Comparison of ENCODE assay signal across 20 cellular contexts in the genomic region with DNA sequence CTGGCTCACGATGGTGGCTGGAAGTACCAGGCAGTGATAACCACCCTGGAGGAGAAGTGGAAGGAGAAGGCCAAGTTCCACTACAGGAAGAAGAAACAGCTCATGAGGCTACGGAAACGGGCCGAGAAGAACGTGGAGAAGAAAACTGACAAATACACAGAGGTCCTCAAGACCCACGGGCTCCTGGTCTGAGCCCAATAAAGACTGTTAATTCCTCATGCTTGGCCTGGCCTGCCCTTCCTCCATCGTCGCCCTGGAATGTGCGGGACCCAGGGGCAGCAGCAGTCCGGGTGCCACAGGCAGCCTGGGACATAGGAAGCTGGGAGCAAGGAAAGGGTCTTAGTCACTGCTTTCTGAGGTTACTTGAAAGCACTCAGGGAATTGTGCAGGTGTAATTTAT. TPM values are rescaled to one million over a fixed set of nuclear protein-coding genes. Genes with fewer than 3 reads are reported as not detected.
DNase-seq lines count a peak whose midpoint lies in the region; ATAC-seq and TF ChIP-seq lines count a peak whose summit lies in the region.
"Had no signal": no experiment of that assay in that cellular context is flagged by ENCODE, and none has a peak within 500 bp of the region (broad histone marks: within the 10 kb centered on the region; RNA-seq: fewer than 3 reads in every experiment).

No MANE protein-coding gene starts in this region.

- H3K4me3 Mint-ChIP-seq in MCF 10A (ENCODE audit: unreplicated experiment): peak overlapping the region; percentile 43
- peak overlapping the region; percentile 64 for H3K4me3 Mint-ChIP-seq in T-helper 17 cell
- H3K4me3 Mint-ChIP-seq in immature natural killer cell: peak overlapping the region in 4 of 5 donors; percentile 5 to 43 (median 36)
- H3K4me3 Mint-ChIP-seq in stimulated activated naive CD8-positive, alpha-beta T cell treated with anti-CD3 and anti-CD28 coated beads, Interleukin-15, amount 100 ng/mL, for 72 hours: peak overlapping the region; percentile 0 to 19

- H3K36me3 Mint-ChIP-seq in MCF 10A (ENCODE audit: insufficient read depth, unreplicated experiment) (no peaks in the 10 kb centered on the region), T-helper 17 cell (ENCODE audit: low read depth) (peaks cover 16% of the 10 kb centered on the region), immature natural killer cell (peaks cover 26 to 67% (median 49%) of the 10 kb centered on the region in 3 donors)

- H3K36me3 ChIP-seq in breast epithelium: no peaks in the 10 kb centered on the region

- no peak overlapping the region for H3K27ac ChIP-seq in breast epithelium
- H3K27ac ChIP-seq: GM23248, hepatocyte had no signal

- H3K4me1 Mint-ChIP-seq in MCF 10A (ENCODE audit: insufficient read depth, unreplicated experiment) (peaks cover 60% of the 10 kb centered on the region), T-helper 17 cell (peaks cover 58% of the 10 kb centered on the region), immature natural killer cell (peaks cover 63 to 75% of the 10 kb centered on the region in 2 donors)
- peaks cover 80% of the 10 kb centered on the region for H3K4me1 Mint-ChIP-seq in stimulated activated naive CD8-positive, alpha-beta T cell treated with anti-CD3 and anti-CD28 coated beads, Interleukin-15, amount 100 ng/mL, for 72 hours

- ATAC-seq in T-helper 17 cell: no peak
- ATAC-seq in stimulated activated naive CD8-positive, alpha-beta T cell treated with anti-CD3 and anti-CD28 coated beads, Interleukin-15, amount 100 ng/mL, for 72 hours: no peak
- ATAC-seq in HG02571 (IDR thresholded peaks at IDR 0.05; ENCODE audit: unreplicated experiment): no peak
- ATAC-seq in GM21381 (IDR thresholded peaks at IDR 0.05; ENCODE audit: unreplicated experiment): no peak
- ATAC-seq: right cardiac atrium had no signal

- H3K4me1 ChIP-seq in breast epithelium: peaks cover 0 to 4% of the 10 kb centered on the region in 2 donors

- TF ChIP-seq POLR2A in breast epithelium (IDR thresholded peaks at IDR 0.05): no peak

- no peak overlapping the region for H3K4me3 ChIP-seq in breast epithelium
- H3K4me3 ChIP-seq: GM23248, hepatocyte had no signal

- H3K27me3 Mint-ChIP-seq in MCF 10A (ENCODE audit: insufficient read depth, unreplicated experiment) (peaks cover 7% of the 10 kb centered on the region), T-helper 17 cell (no peaks in the 10 kb centered on the region), immature natural killer cell (ENCODE audit: low read depth in 3 of 3) (no peaks in the 10 kb centered on the region)
- no peaks in the 10 kb centered on the region for H3K27me3 Mint-ChIP-seq in stimulated activated naive CD8-positive, alpha-beta T cell treated with anti-CD3 and anti-CD28 coated beads, Interleukin-15, amount 100 ng/mL, for 72 hours

- CTCF ChIA-PET in MCF 10A (lab: Yijun Ruan, JAX): interaction anchor here (1.1 to 6.1 kb wide), 28 partner anchors 9 to 299 kb away, joined by 3 to 89 read pairs (median 19); a partner anchor contains a TSS

- no peaks in the 10 kb centered on the region for H3K9me3 ChIP-seq in breast epithelium
- H3K9me3 ChIP-seq in T-helper 17 cell (ENCODE audit: control insufficient read depth, low read length, poor library complexity, severe bottlenecking): no peaks in the 10 kb centered on the region

- DNase-seq in MCF 10A (ENCODE audit: unreplicated experiment) (no peak), breast epithelium (ENCODE audit: low spot score in 2 of 2) (no peak), T-helper 17 cell (no peak), immature natural killer cell (no peak)
- DNase-seq in stimulated activated naive CD8-positive, alpha-beta T cell treated with anti-CD3 and anti-CD28 coated beads, Interleukin-15, amount 100 ng/mL, for 72 hours: no peak
- DNase-seq in activated CD4-positive, alpha-beta T cell treated with anti-CD3 and anti-CD28 coated beads, Interleukin-2, amount 50 U/mL, for 48 hours: no peak
- DNase-seq: activated CD4-positive, alpha-beta T cell treated with anti-CD3 and anti-CD28 coated beads, Interleukin-2, amount 50 U/mL, for 1 hour; GM23248; kidney glomerular epithelial cell; NCI-H1048; NCI-H748 treated with DMSO at 0.1 percent for 48 hours; occipital lobe had no signal

- intact Hi-C loops in MCF 10A (cut with micrococcal nuclease) (no loop called here), breast epithelium (cut with DNase I; ENCODE audit: low total_unique reads) (loop anchor here (5.0 kb wide), 1 partner anchor 181 kb away; no protein-coding TSS in a partner anchor)

- BruUV-seq in MCF 10A (replicated peaks; lab: Mats Ljungman, UMichigan): no TSS peak

- H3K9me3 Mint-ChIP-seq in MCF 10A (ENCODE audit: unreplicated experiment) (no peaks in the 10 kb centered on the region), immature natural killer cell (no peaks in the 10 kb centered on the region)
- no peaks in the 10 kb centered on the region for H3K9me3 Mint-ChIP-seq in stimulated activated naive CD8-positive, alpha-beta T cell treated with anti-CD3 and anti-CD28 coated beads, Interleukin-15, amount 100 ng/mL, for 72 hours

- POLR2A ChIA-PET in MCF 10A (lab: Yijun Ruan, JAX): interaction anchor here (1.9 to 8.1 kb wide), 11 partner anchors 13 to 273 kb away, joined by 7 to 271 read pairs (median 15); a partner anchor contains a TSS

- H3K27ac Mint-ChIP-seq in MCF 10A (ENCODE audit: low read depth, unreplicated experiment): no peak overlapping the region
- H3K27ac Mint-ChIP-seq in T-helper 17 cell: peak overlapping the region; percentile 87
- peak overlapping the region in 4 of 6 donors; percentile 29 to 63 (median 44) for H3K27ac Mint-ChIP-seq in immature natural killer cell
- H3K27ac Mint-ChIP-seq in stimulated activated naive CD8-positive, alpha-beta T cell treated with anti-CD3 and anti-CD28 coated beads, Interleukin-15, amount 100 ng/mL, for 72 hours: peak overlapping the region in 1 of 2 donors; percentile 1

- H3K27me3 ChIP-seq in breast epithelium: no peaks in the 10 kb centered on the region

- TF ChIP-seq CTCF in MCF 10A (IDR thresholded peaks at IDR 0.05; ENCODE audit: unreplicated experiment): no peak
- no peak for TF ChIP-seq CTCF in breast epithelium (IDR thresholded peaks at IDR 0.05)

RNA-seq across cellular contexts. Expression of a gene that starts 10.8 kb away (rescaled TPM):
- total RNA-seq in MCF 10A (2022) (0.58 and 1.1 TPM in 2 replicates), breast epithelium (under 1 TPM in 1 of 3 donors, not detected in 2; 0.59 TPM), T-helper 17 cell (not detected)
- polyA plus RNA-seq in immature natural killer cell: 10 to 100 TPM in 2 of 3 donors, 1 to 10 TPM in 1; 9.3 to 21.5 (median 13.3) TPM
- total RNA-seq: astrocyte, hepatocyte, mesenteric fat pad, occipital lobe, right cardiac atrium, subcutaneous adipose tissue had no signal
- polyA plus RNA-seq: hepatocyte, right cardiac atrium had no signal

RNA-seq across cellular contexts. Expression of a gene that starts 13.7 kb away (rescaled TPM):
- total RNA-seq in MCF 10A (2022) (10.1 and 18.0 TPM in 2 replicates), breast epithelium (10 to 100 TPM in 1 of 3 donors, 1 to 10 TPM in 2; 1.1 to 11.0 (median 3.3) TPM), T-helper 17 cell (100 to 1,000 TPM; 206 to 249 TPM)
- 100 to 1,000 TPM; 255 to 454 (median 370) TPM for polyA plus RNA-seq in immature natural killer cell

RNA-seq across cellular contexts. Expression of a gene that starts 38.2 kb away (rescaled TPM):
- total RNA-seq in MCF 10A (2022): not detected in 2 replicates
- total RNA-seq in breast epithelium: 100 to 1,000 TPM in 2 of 3 donors, under 1 TPM in 1; 0.16 to 205 (median 123) TPM
- total RNA-seq in T-helper 17 cell: not detected
- polyA plus RNA-seq in immature natural killer cell: under 1 TPM in 2 of 3 donors, not detected in 1; 0.13 to 0.25 TPM
- total RNA-seq: astrocyte, GM23248, occipital lobe had no signal
- polyA plus RNA-seq: AG04450, GM23248 had no signal

RNA-seq across cellular contexts. Expression of a gene that starts 42.6 kb away (rescaled TPM):
- not detected in 2 replicates for total RNA-seq in MCF 10A (2022)
- total RNA-seq in breast epithelium: 1 to 10 TPM in 1 of 3 donors, not detected in 2; 1.5 TPM
- total RNA-seq in T-helper 17 cell: not detected
- not detected for polyA plus RNA-seq in immature natural killer cell
- total RNA-seq: astrocyte, GM23248, hepatocyte, mesenteric fat pad, right cardiac atrium, subcutaneous adipose tissue had no signal
- polyA plus RNA-seq: AG04450, GM23248, hepatocyte, right cardiac atrium had no signal

Comparison
In these comparisons a context has a peak if more than half of its experiments do, and no peak if none do; other contexts are left out.
1. H3K4me3 Mint-ChIP-seq: peak in every context shown above with its lines; median percentile 64 in T-helper 17 cell; 43 in MCF 10A; 36 in immature natural killer cell; 10 in stimulated activated naive CD8-positive, alpha-beta T cell treated with anti-CD3 and anti-CD28 coated beads, Interleukin-15, amount 100 ng/mL, for 72 hours.
2. RNA of a gene that starts 13.7 kb away (total RNA-seq): 206 to 249 TPM in T-helper 17 cell; 10.1 to 18.0 TPM in MCF 10A and 1.1 to 11.0 TPM in breast epithelium; every median in the first group is over 10 times any median in the second.